Comparison of ENCODE assay signal across 9 cellular contexts in genomic region chr1:108107658-108108057, GRCh38.
DNase-seq lines count a peak whose midpoint lies in the region; ATAC-seq and TF ChIP-seq lines count a peak whose summit lies in the region.
"Had no signal": no experiment of that assay in that cellular context is flagged by ENCODE, and none has a peak within 500 bp of the region (broad histone marks: within the 10 kb centered on the region; RNA-seq: fewer than 3 reads in every experiment).

No MANE protein-coding gene starts in this region.

- no peaks in the 10 kb centered on the region for H3K4me1 ChIP-seq in esophagus squamous epithelium

- H3K9me3 ChIP-seq in esophagus squamous epithelium, result no peaks in the 10 kb centered on the region

- H3K27me3 Mint-ChIP-seq in effector memory CD8-positive, alpha-beta T cell, result no peaks in the 10 kb centered on the region

- no peak for TF ChIP-seq CTCF in esophagus squamous epithelium (IDR thresholded peaks at IDR 0.05)

- H3K9me3 Mint-ChIP-seq in effector memory CD8-positive, alpha-beta T cell, result no peaks in the 10 kb centered on the region

- peaks cover 0 to 7% of the 10 kb centered on the region in 2 donors for H3K4me1 Mint-ChIP-seq in effector memory CD8-positive, alpha-beta T cell (ENCODE audit: low read depth in 2 of 2)

- H3K27me3 ChIP-seq in esophagus squamous epithelium, result no peaks in the 10 kb centered on the region

- 48 to 52% methylated on average over 4 of the region's 4 CpGs for WGBS in esophagus squamous epithelium, 2 donors

- no peak for TF ChIP-seq POLR2A in esophagus squamous epithelium (IDR thresholded peaks at IDR 0.05)

- no peaks in the 10 kb centered on the region for H3K36me3 ChIP-seq in esophagus squamous epithelium

- H3K36me3 Mint-ChIP-seq in effector memory CD8-positive, alpha-beta T cell (ENCODE audit: insufficient read depth), result no peaks in the 10 kb centered on the region

- intact Hi-C loops in esophagus squamous epithelium (cut with DNase I), result no loop called here

- H3K27ac Mint-ChIP-seq in effector memory CD8-positive, alpha-beta T cell, result no peak overlapping the region

- DNase-seq in activated CD4-positive, CD25-positive, alpha-beta regulatory T cell treated with anti-CD3 and anti-CD28 coated beads, Interleukin-2, amount 50 U/mL, for 72 hours, result no peak
- peak; percentile 5 for DNase-seq in SW480 (ENCODE audit: low spot score)
- no peak for DNase-seq in effector memory CD8-positive, alpha-beta T cell
- DNase-seq in stimulated activated CD8-positive, alpha-beta memory T cell treated with anti-CD3 and anti-CD28 coated beads, Interleukin-2, amount 100 ng/mL, for 48 hours (ENCODE audit: low read depth in 2 of 2), result peak; percentile 17 to 24
- DNase-seq in esophagus squamous epithelium (lab: John Stamatoyannopoulos, UW), result no peak

- no peak overlapping the region for H3K4me3 Mint-ChIP-seq in effector memory CD8-positive, alpha-beta T cell

- peak; percentile 83 to 99 for ATAC-seq in activated CD4-positive, CD25-positive, alpha-beta regulatory T cell treated with anti-CD3 and anti-CD28 coated beads, Interleukin-2, amount 50 U/mL, for 24 hours
- ATAC-seq in effector memory CD8-positive, alpha-beta T cell (replicated peaks), result peak; percentile 68
- ATAC-seq in HG03342 (IDR thresholded peaks at IDR 0.05; ENCODE audit: unreplicated experiment) (no peak), HG03135 (IDR thresholded peaks at IDR 0.05; ENCODE audit: unreplicated experiment) (no peak)

- no peak overlapping the region for H3K4me3 ChIP-seq in esophagus squamous epithelium

- no peak overlapping the region for H3K27ac ChIP-seq in esophagus squamous epithelium
- H3K27ac ChIP-seq: 22Rv1 had no signal

Comparison
In these comparisons a context has a peak if more than half of its experiments do, and no peak if none do; other contexts are left out.
1. ATAC-seq: peak in activated CD4-positive, CD25-positive, alpha-beta regulatory T cell treated with anti-CD3 and anti-CD28 coated beads, Interleukin-2, amount 50 U/mL, for 24 hours (2 of 2) and effector memory CD8-positive, alpha-beta T cell (single experiment); none in HG03342 (single experiment) and HG03135 (single experiment).
2. DNase-seq: peak in SW480 (single experiment) and stimulated activated CD8-positive, alpha-beta memory T cell treated with anti-CD3 and anti-CD28 coated beads, Interleukin-2, amount 100 ng/mL, for 48 hours (2 of 2); none in activated CD4-positive, CD25-positive, alpha-beta regulatory T cell treated with anti-CD3 and anti-CD28 coated beads, Interleukin-2, amount 50 U/mL, for 72 hours (single experiment), effector memory CD8-positive, alpha-beta T cell (0 of 3) and esophagus squamous epithelium (single experiment).